In genomic region chr5:134521831-134522230, GRCh38 we compare ENCODE assay signal across 21 cellular contexts.
"Had no signal": no experiment of that assay in that cellular context is flagged by ENCODE, and none has a peak within 500 bp of the region (broad histone marks: within the 10 kb centered on the region; RNA-seq: fewer than 3 reads in every experiment).

No MANE protein-coding gene starts in this region.

- H3K27ac ChIP-seq: brain microvascular endothelial cell, colonic mucosa, thoracic aorta had no signal

- H3K27me3 ChIP-seq: brain microvascular endothelial cell, colonic mucosa, sigmoid colon, upper lobe of left lung had no signal

- H3K4me3 ChIP-seq: colonic mucosa, lung, sigmoid colon, thoracic aorta, upper lobe of left lung had no signal

- ATAC-seq: activated CD4-positive, CD25-positive, alpha-beta regulatory T cell treated with anti-CD3 and anti-CD28 coated beads, Interleukin-2, amount 50 U/mL, for 24 hours; left colon; stimulated activated naive B cell treated with anti-CD40 and anti-IgM and Interleukin-4, amounts not matched to agents 10 μg/mL and 1 μg/mL and 100 μg/mL, for 72 hours had no signal

- H3K4me1 ChIP-seq: colonic mucosa had no signal

- H3K9me3 ChIP-seq: colonic mucosa, sigmoid colon, thoracic aorta, upper lobe of left lung had no signal

- H3K36me3 ChIP-seq: brain microvascular endothelial cell, colonic mucosa, sigmoid colon, thoracic aorta, upper lobe of left lung had no signal

- DNase-seq: activated CD4-positive, alpha-beta T cell treated with anti-CD3 and anti-CD28 coated beads, Interleukin-2, amount 50 U/mL, for 1 hour; activated CD8-positive, alpha-beta memory T cell treated with anti-CD3 and anti-CD28 coated beads, Interleukin-2, amount 50 U/mL, for 48 hours; activated effector memory CD4-positive, alpha-beta T cell treated with Interleukin-2 at 50 U/mL for 16 hours; activated naive CD4-positive, alpha-beta T cell treated with anti-CD3 and anti-CD28 coated beads, Interleukin-2, amount 10 ng/mL, durations not matched to agents 7 days and 5 days; activated T-cell treated with anti-CD3 and anti-CD28 coated beads, Interleukin-2, amount 50 U/mL, for 48 hours; aorta; brain microvascular endothelial cell; central memory CD4-positive, alpha-beta T cell; colonic mucosa; erythroblast; foreskin melanocyte; glutamatergic neuron; hippocampal formation; left colon; nucleus accumbens; sigmoid colon; stimulated activated naive B cell treated with anti-CD40 and anti-IgM and Interleukin-4, amounts not matched to agents 10 μg/mL and 1 μg/mL and 100 μg/mL, for 72 hours; upper lobe of left lung had no signal
